1 cellular context compared by ENCODE assay signal in genomic region chr6:35674594-35674993, GRCh38.
TF ChIP-seq lines count a peak whose summit lies in the region.

No MANE protein-coding gene starts in this region.

TF ChIP-seq in GM12878, 131 proteins besides CTCF, POLR2A, EP300 and RAD21:
- no peak for TF ChIP-seq CHD2 (IDR thresholded peaks at IDR 0.05; ENCODE audit: borderline replicate concordance, low read depth, low read length)
- TF ChIP-seq FOXK2 (IDR thresholded peaks at IDR 0.05): no peak
- TF ChIP-seq PAX8 (IDR thresholded peaks at IDR 0.05): no peak
- TF ChIP-seq, protein P1, sequence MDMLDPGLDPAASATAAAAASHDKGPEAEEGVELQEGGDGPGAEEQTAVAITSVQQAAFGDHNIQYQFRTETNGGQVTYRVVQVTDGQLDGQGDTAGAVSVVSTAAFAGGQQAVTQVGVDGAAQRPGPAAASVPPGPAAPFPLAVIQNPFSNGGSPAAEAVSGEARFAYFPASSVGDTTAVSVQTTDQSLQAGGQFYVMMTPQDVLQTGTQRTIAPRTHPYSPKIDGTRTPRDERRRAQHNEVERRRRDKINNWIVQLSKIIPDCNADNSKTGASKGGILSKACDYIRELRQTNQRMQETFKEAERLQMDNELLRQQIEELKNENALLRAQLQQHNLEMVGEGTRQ (IDR thresholded peaks at IDR 0.05; ENCODE audit: borderline replicate concordance, low read depth, low read length): no peak
- no peak for TF ChIP-seq CBX5 (IDR thresholded peaks at IDR 0.05; ENCODE audit: low read depth)
- TF ChIP-seq SMC3 (IDR thresholded peaks at IDR 0.05; ENCODE audit: borderline replicate concordance, low read length): no peak
- TF ChIP-seq SP1 (IDR thresholded peaks at IDR 0.05; ENCODE audit: low read depth, low read length): no peak
- TF ChIP-seq BRCA1 (IDR thresholded peaks at IDR 0.05; ENCODE audit: low read depth, low read length): no peak
- TF ChIP-seq POLR2AphosphoS5 (IDR thresholded peaks at IDR 0.05; ENCODE audit: low read length): no peak
- no peak for TF ChIP-seq RELA (IDR thresholded peaks at IDR 0.05; ENCODE audit: borderline replicate concordance, partially characterized antibody)
- TF ChIP-seq ATF7 (IDR thresholded peaks at IDR 0.05; ENCODE audit: low read depth): no peak
- no peak for TF ChIP-seq SPI1 (IDR thresholded peaks at IDR 0.05; ENCODE audit: borderline replicate concordance, insufficient read depth, low read depth, low read length)
- TF ChIP-seq SIX5 (IDR thresholded peaks at IDR 0.05; ENCODE audit: low read depth, low read length, severe bottlenecking): no peak
- TF ChIP-seq MAX (IDR thresholded peaks at IDR 0.05; ENCODE audit: low read depth, low read length): no peak
